8 cellular contexts compared by ENCODE assay signal in the genomic region with DNA sequence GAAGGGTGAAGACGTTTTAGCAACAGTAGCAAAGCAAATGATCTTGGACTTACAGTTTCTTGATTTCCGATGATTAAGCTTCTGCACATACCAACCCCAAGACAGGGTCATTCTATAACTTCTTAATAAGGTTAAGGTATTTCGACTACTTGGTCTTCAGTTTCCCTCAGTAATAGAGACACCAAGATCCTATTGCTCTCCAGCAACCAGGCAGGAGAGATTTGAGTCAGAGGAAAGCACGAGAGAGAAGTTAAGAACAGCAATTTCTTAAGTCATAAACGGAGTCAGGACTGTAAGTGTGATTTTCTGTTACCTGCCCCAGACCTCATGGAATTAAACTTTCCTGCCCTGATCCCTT.
DNase-seq lines count a peak whose midpoint lies in the region; ATAC-seq and TF ChIP-seq lines count a peak whose summit lies in the region.

No MANE protein-coding gene starts in this region.

- in situ Hi-C loops in GM23248 (cut with MboI) = loop anchor here (25.0 kb wide), 1 partner anchor 372 kb away; the partner anchor contains the start of gene FOXN3

- peaks cover 15% of the 10 kb centered on the region for H3K9me3 Mint-ChIP-seq in activated T-helper 1 cell treated with anti-CD3 and anti-CD28 coated beads, Interleukin-12 subunit alpha, Interleukin-12 subunit beta, Interleukin-2, Interleukin-4 antibody, amounts not matched to agents 30 ng/mL and 10 ng/mL and 1 ng/mL, durations not matched to agents 14 hours and 24 hours and 36 hours
- peaks cover 4 to 17% (median 5%) of the 10 kb centered on the region in 7 donors for H3K9me3 Mint-ChIP-seq in naive B cell

- no peak for DNase-seq in GM23248
- DNase-seq in activated T-helper 1 cell treated with anti-CD3 and anti-CD28 coated beads, Interleukin-12 subunit alpha, Interleukin-12 subunit beta, Interleukin-2, Interleukin-4 antibody, amounts not matched to agents 30 ng/mL and 10 ng/mL and 1 ng/mL, durations not matched to agents 14 hours and 24 hours and 36 hours (ENCODE audit: low spot score) = no peak
- no peak for DNase-seq in naive B cell
- DNase-seq in stimulated activated CD4-positive, alpha-beta T cell treated with anti-CD3 and anti-CD28 coated beads, Interleukin-4, amount 100 ng/mL, for 24 hours = no peak
- no peak for DNase-seq in foreskin fibroblast

- peak overlapping the region; percentile 56 for H3K4me3 Mint-ChIP-seq in activated T-helper 1 cell treated with anti-CD3 and anti-CD28 coated beads, Interleukin-12 subunit alpha, Interleukin-12 subunit beta, Interleukin-2, Interleukin-4 antibody, amounts not matched to agents 30 ng/mL and 10 ng/mL and 1 ng/mL, durations not matched to agents 14 hours and 24 hours and 36 hours
- H3K4me3 Mint-ChIP-seq in naive B cell = peak overlapping the region in 5 of 8 donors; percentile 76 to 89 (median 81)

- peaks cover 0 to 11% (median 0%) of the 10 kb centered on the region in 11 experiments; a peak in 3 of 22 replicates for H3K27me3 ChIP-seq in BLaER1 treated with 17β-estradiol and CSF1 and Interleukin-3, amounts not matched to agents 10 nM and 100 nM
- H3K27me3 ChIP-seq in GM23248 (replicated peaks; ENCODE audit: insufficient read depth) = no peaks in the 10 kb centered on the region

- H3K4me1 Mint-ChIP-seq in activated T-helper 1 cell treated with anti-CD3 and anti-CD28 coated beads, Interleukin-12 subunit alpha, Interleukin-12 subunit beta, Interleukin-2, Interleukin-4 antibody, amounts not matched to agents 30 ng/mL and 10 ng/mL and 1 ng/mL, durations not matched to agents 14 hours and 24 hours and 36 hours (ENCODE audit: low read depth) = no peaks in the 10 kb centered on the region
- peaks cover 5 to 15% (median 15%) of the 10 kb centered on the region in 3 donors for H3K4me1 Mint-ChIP-seq in naive B cell

- peak overlapping the region in 1 of 11 experiments; percentile 66; a peak in 3 of 22 replicates for H3K9ac ChIP-seq in BLaER1 treated with 17β-estradiol and CSF1 and Interleukin-3, amounts not matched to agents 10 nM and 100 nM
- H3K9ac ChIP-seq in GM23248 = peak overlapping the region; percentile 73; the same call in 1 of the 2 replicates

- whole genome bisulfite sequencing in GM23248 (ENCODE audit: low coverage in 1 of 2, low lambda C conversion rate in 2 of 2, missing lambda C conversion rate in 2 of 2), 2 experiments = 43 to 44% methylated on average over 5 of the region's 5 CpGs

- H3K4me1 ChIP-seq in BLaER1 treated with 17β-estradiol and CSF1 and Interleukin-3, amounts not matched to agents 10 nM and 100 nM = peaks cover 8 to 19% (median 15%) of the 10 kb centered on the region in 10 experiments; a peak in 19 of 20 replicates
- H3K4me1 ChIP-seq in GM23248 (ENCODE audit: insufficient read depth) = peaks cover 8% of the 10 kb centered on the region; the same call in 1 of the 2 replicates

- H4K20me1 ChIP-seq in BLaER1 treated with 17β-estradiol and CSF1 and Interleukin-3, amounts not matched to agents 10 nM and 100 nM = no peaks in the 10 kb centered on the region
- no peaks in the 10 kb centered on the region for H4K20me1 ChIP-seq in GM23248 (ENCODE audit: insufficient read depth)

- H3K27ac Mint-ChIP-seq in activated T-helper 1 cell treated with anti-CD3 and anti-CD28 coated beads, Interleukin-12 subunit alpha, Interleukin-12 subunit beta, Interleukin-2, Interleukin-4 antibody, amounts not matched to agents 30 ng/mL and 10 ng/mL and 1 ng/mL, durations not matched to agents 14 hours and 24 hours and 36 hours = no peak overlapping the region
- H3K27ac Mint-ChIP-seq in naive B cell = peak overlapping the region in 1 of 6 donors; percentile 49

- intact Hi-C loops in activated T-helper 1 cell treated with anti-CD3 and anti-CD28 coated beads, Interleukin-12 subunit alpha, Interleukin-12 subunit beta, Interleukin-2, Interleukin-4 antibody, amounts not matched to agents 30 ng/mL and 10 ng/mL and 1 ng/mL, durations not matched to agents 14 hours and 24 hours and 36 hours (cut with micrococcal nuclease) = loop anchor here (1.0 kb wide), 5 partner anchors 137 to 875 kb away; no protein-coding TSS in a partner anchor

- peaks cover 16% of the 10 kb centered on the region for H3K27me3 Mint-ChIP-seq in activated T-helper 1 cell treated with anti-CD3 and anti-CD28 coated beads, Interleukin-12 subunit alpha, Interleukin-12 subunit beta, Interleukin-2, Interleukin-4 antibody, amounts not matched to agents 30 ng/mL and 10 ng/mL and 1 ng/mL, durations not matched to agents 14 hours and 24 hours and 36 hours (ENCODE audit: insufficient read depth)
- H3K27me3 Mint-ChIP-seq in naive B cell = peaks cover 23 to 51% (median 45%) of the 10 kb centered on the region in 3 donors

- no peak for ATAC-seq in naive B cell (ENCODE audit: low read depth in 2 of 2)
- ATAC-seq in GM21447 (IDR thresholded peaks at IDR 0.05; ENCODE audit: unreplicated experiment) = no peak
- no peak for ATAC-seq in HG03045 (IDR thresholded peaks at IDR 0.05; ENCODE audit: unreplicated experiment)

- peak overlapping the region; percentile 83 for H2AFZ ChIP-seq in GM23248

- H3K4me2 ChIP-seq in BLaER1 treated with 17β-estradiol and CSF1 and Interleukin-3, amounts not matched to agents 10 nM and 100 nM = peak overlapping the region; percentile 78 to 97 (median 89); a peak in 21 of 22 replicates
- peak overlapping the region; percentile 78 for H3K4me2 ChIP-seq in GM23248 (ENCODE audit: unreplicated experiment)

- H3K79me2 ChIP-seq in GM23248 (ENCODE audit: insufficient read depth) = no peaks in the 10 kb centered on the region

- H3F3A ChIP-seq in GM23248 (ENCODE audit: insufficient read depth) = peaks cover 15% of the 10 kb centered on the region

- H3K36me3 Mint-ChIP-seq in activated T-helper 1 cell treated with anti-CD3 and anti-CD28 coated beads, Interleukin-12 subunit alpha, Interleukin-12 subunit beta, Interleukin-2, Interleukin-4 antibody, amounts not matched to agents 30 ng/mL and 10 ng/mL and 1 ng/mL, durations not matched to agents 14 hours and 24 hours and 36 hours (ENCODE audit: low read depth) = no peaks in the 10 kb centered on the region
- H3K36me3 Mint-ChIP-seq in naive B cell = peaks cover 0 to 8% of the 10 kb centered on the region in 2 donors

- TF ChIP-seq CTCF in foreskin fibroblast (IDR thresholded peaks at IDR 0.05; ENCODE audit: low read depth, low read length) = no peak

- H3K4me3 ChIP-seq in BLaER1 treated with 17β-estradiol and CSF1 and Interleukin-3, amounts not matched to agents 10 nM and 100 nM = peak overlapping the region in 4 of 10 experiments; percentile 38 to 68 (median 53); a peak in 3 of 20 replicates
- H3K4me3 ChIP-seq in GM23248 = peak overlapping the region; percentile 71
- H3K4me3 ChIP-seq in foreskin fibroblast (ENCODE audit: low read depth in 1 of 2, low read length in 2 of 2) = no peak overlapping the region

- H3K36me3 ChIP-seq in BLaER1 treated with 17β-estradiol and CSF1 and Interleukin-3, amounts not matched to agents 10 nM and 100 nM = no peaks in the 10 kb centered on the region
- H3K36me3 ChIP-seq in GM23248 (ENCODE audit: low read depth) = no peaks in the 10 kb centered on the region

- peaks cover 0 to 11% (median 7%) of the 10 kb centered on the region in 11 experiments; a peak in 6 of 22 replicates for H3K9me3 ChIP-seq in BLaER1 treated with 17β-estradiol and CSF1 and Interleukin-3, amounts not matched to agents 10 nM and 100 nM (replicated peaks in 1 of 11)
- H3K9me3 ChIP-seq in GM23248 (ENCODE audit: low read depth) = no peaks in the 10 kb centered on the region

- no peaks in the 10 kb centered on the region for H3K9me2 ChIP-seq in GM23248 (ENCODE audit: insufficient read depth)

- peak overlapping the region in 1 of 11 experiments; percentile 60; a peak in 2 of 22 replicates for H3K27ac ChIP-seq in BLaER1 treated with 17β-estradiol and CSF1 and Interleukin-3, amounts not matched to agents 10 nM and 100 nM
- peak overlapping the region; percentile 87; the same call in 1 of the 2 replicates for H3K27ac ChIP-seq in GM23248
